In the genomic region with DNA sequence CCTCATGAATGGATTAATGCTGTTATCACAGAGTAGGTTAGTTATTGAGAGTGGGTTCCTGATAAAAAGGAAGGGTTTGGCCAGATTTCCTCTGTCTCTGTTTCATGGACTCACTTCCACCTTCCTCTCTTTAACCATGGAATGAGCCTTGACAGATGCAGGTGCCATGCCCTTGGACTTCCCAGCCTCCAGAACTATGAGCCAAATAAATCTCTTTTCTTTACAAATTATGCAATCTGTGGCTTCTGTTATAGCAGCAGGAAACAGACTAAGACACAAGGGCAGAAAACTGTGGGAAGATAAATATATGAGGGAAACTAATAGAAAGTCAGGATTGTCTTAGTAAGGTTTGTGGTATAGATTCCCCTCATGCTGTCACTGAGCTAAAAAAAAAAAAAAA, we compare ENCODE assay signal across 21 cellular contexts.
DNase-seq lines count a peak whose midpoint lies in the region; ATAC-seq, FAIRE-seq and TF ChIP-seq lines count a peak whose summit lies in the region.
"Had no signal": no experiment of that assay in that cellular context is flagged by ENCODE, and none has a peak within 500 bp of the region (broad histone marks: within the 10 kb centered on the region; RNA-seq: fewer than 3 reads in every experiment).

No MANE protein-coding gene starts in this region.

- no peak overlapping the region for H3K27ac Mint-ChIP-seq in GM23338
- H3K27ac Mint-ChIP-seq in activated naive CD8-positive, alpha-beta T cell treated with anti-CD3 and anti-CD28 coated beads for 36 hours = no peak overlapping the region

- H3K14ac ChIP-seq in H1 (ENCODE audit: insufficient read length) = no peak overlapping the region

- H4K91ac ChIP-seq in H1 (replicated peaks; ENCODE audit: insufficient read length, low read length) = peak overlapping the region; percentile 15

- H3K27me3 Mint-ChIP-seq in GM23338 (ENCODE audit: insufficient read depth, low read depth, poor library complexity) = peaks cover 1% of the 10 kb centered on the region
- H3K27me3 Mint-ChIP-seq in activated naive CD8-positive, alpha-beta T cell treated with anti-CD3 and anti-CD28 coated beads for 36 hours = peaks cover 12% of the 10 kb centered on the region

- ATAC-seq in GM23338 (no peak), HG03175 (IDR thresholded peaks at IDR 0.05; ENCODE audit: unreplicated experiment) (no peak), lower lobe of right lung (no peak), GM18909 (IDR thresholded peaks at IDR 0.05; ENCODE audit: poor library complexity, unreplicated experiment) (no peak)
- ATAC-seq: HCT116, SK-N-SH treated with all-trans-retinoic acid at 6 μM for 48 hours had no signal

- H2AK5ac ChIP-seq in H1 (ENCODE audit: low read depth, low read length) = no peak overlapping the region

- H3K79me1 ChIP-seq in H1 (ENCODE audit: low read depth, low read length) = no peaks in the 10 kb centered on the region

- H3K4me2 ChIP-seq in GM23338 (no peak overlapping the region), OCI-LY7 (ENCODE audit: low read length) (peak overlapping the region; percentile 44; the same call in 1 of the 2 replicates), H1 (ENCODE audit: insufficient read depth in 1 of 2, low read depth in 2 of 2, low read length in 2 of 2) (no peak overlapping the region)

- peaks cover 28% of the 10 kb centered on the region for H3K9me3 Mint-ChIP-seq in GM23338
- no peaks in the 10 kb centered on the region for H3K9me3 Mint-ChIP-seq in activated naive CD8-positive, alpha-beta T cell treated with anti-CD3 and anti-CD28 coated beads for 36 hours

- H3K27ac ChIP-seq in GM23338 (ENCODE audit: low read depth) (0 out of 2 replicates have a peak overlapping the region, but pooled peaks have one; percentile 52), OCI-LY7 (ENCODE audit: low read depth, low read length, poor library complexity, severe bottlenecking) (no peak overlapping the region), H1 (ENCODE audit: low read depth, low read length) (no peak overlapping the region), lower lobe of right lung (no peak overlapping the region)
- H3K27ac ChIP-seq: GM23248 had no signal

- H3K4me3 ChIP-seq in GM23338 = no peak overlapping the region
- H3K4me3 ChIP-seq in OCI-LY7 (ENCODE audit: low read depth, low read length, poor library complexity, severe bottlenecking) = no peak overlapping the region
- H3K4me3 ChIP-seq in H1 (ENCODE audit: extremely low read depth in 1 of 4, insufficient read depth in 2 of 4, low read depth in 3 of 4, low read length in 4 of 4) = no peak overlapping the region
- H3K4me3 ChIP-seq in lower lobe of right lung = no peak overlapping the region
- H3K4me3 ChIP-seq: GM23248, MG63 had no signal

- H3K79me2 ChIP-seq in GM23338 (replicated peaks; ENCODE audit: insufficient read depth) (no peaks in the 10 kb centered on the region), OCI-LY7 (ENCODE audit: insufficient read depth, low read depth, low read length) (no peaks in the 10 kb centered on the region), H1 (ENCODE audit: control insufficient read depth in 1 of 2, insufficient read depth in 2 of 2, low read length in 2 of 2) (no peaks in the 10 kb centered on the region)

- 0 out of 2 replicates have a peak, but pooled peaks cover 7% of the 10 kb centered on the region for H3K9me3 ChIP-seq in OCI-LY7 (ENCODE audit: low read length)
- peaks cover 8 to 9% of the 10 kb centered on the region in 2 experiments; a peak in 2 of 4 replicates for H3K9me3 ChIP-seq in H1 (ENCODE audit: insufficient read depth in 2 of 2, low read depth in 1 of 2, low read length in 1 of 2)
- H3K9me3 ChIP-seq in lower lobe of right lung = peaks cover 6% of the 10 kb centered on the region

- TF ChIP-seq RAD21 in H1 (IDR thresholded peaks at IDR 0.05 in 1 of 2, conservative IDR thresholded peaks at IDR 0.05 in 1 of 2; ENCODE audit: low read depth in 2 of 2, low read length in 2 of 2) = no peak

- no peak overlapping the region for H3K4ac ChIP-seq in H1 (replicated peaks; ENCODE audit: insufficient read length, low read depth, low read length)

- H3K4me1 ChIP-seq in GM23338 (ENCODE audit: insufficient read depth) = peaks cover 10% of the 10 kb centered on the region; the same call in 1 of the 2 replicates
- H3K4me1 ChIP-seq in OCI-LY7 (ENCODE audit: insufficient read depth, low read length, poor library complexity, severe bottlenecking) = peaks cover 42% of the 10 kb centered on the region
- peaks cover 0 to 3% (median 0%) of the 10 kb centered on the region in 4 experiments; a peak in 3 of 7 replicates for H3K4me1 ChIP-seq in H1 (replicated peaks in 1 of 4; ENCODE audit: control insufficient read depth in 3 of 4, insufficient read depth in 4 of 4, low read length in 3 of 4)
- H3K4me1 ChIP-seq in lower lobe of right lung = no peaks in the 10 kb centered on the region

- H3K9me2 ChIP-seq in GM23338 (ENCODE audit: insufficient read depth) (peaks cover 13% of the 10 kb centered on the region; the same call in 1 of the 2 replicates), OCI-LY7 (ENCODE audit: insufficient read depth, low read length) (no peaks in the 10 kb centered on the region)

- intact Hi-C loops in OCI-LY7 (cut with micrococcal nuclease; ENCODE audit: unreplicated experiment) (no loop called here), lower lobe of right lung (cut with DNase I) (no loop called here)

- no peak overlapping the region for H2BK15ac ChIP-seq in H1 (ENCODE audit: low read length)

- no peak overlapping the region for H2BK120ac ChIP-seq in H1 (replicated peaks; ENCODE audit: low read depth, low read length)

- TF ChIP-seq CTCF in GM23338 (conservative IDR thresholded peaks at IDR 0.05; ENCODE audit: low read depth in 2 of 2) = no peak
- TF ChIP-seq CTCF in OCI-LY7 (conservative IDR thresholded peaks at IDR 0.05; ENCODE audit: low read length) = no peak
- no peak for TF ChIP-seq CTCF in H1 (IDR thresholded peaks at IDR 0.05; ENCODE audit: control extremely low read depth in 1 of 3, insufficient read depth in 1 of 3, low read depth in 1 of 3, low read length in 3 of 3)
- TF ChIP-seq CTCF in lower lobe of right lung (IDR thresholded peaks at IDR 0.05) = no peak

- H3K56ac ChIP-seq in H1 (replicated peaks; ENCODE audit: insufficient read length, low read depth, low read length) = no peak overlapping the region

- H2BK5ac ChIP-seq in H1 (ENCODE audit: low read depth, low read length) = no peak overlapping the region

- H3K23ac ChIP-seq in H1 (ENCODE audit: insufficient read length) = no peak overlapping the region

- POLR2A ChIA-PET in OCI-LY7 (lab: Charles Lee) (interaction anchor here (0.6 to 2.0 kb wide), 11 partner anchors 9 to 358 kb away, joined by 3 to 5 read pairs (median 4); no protein-coding TSS in a partner anchor), H1 (lab: Charles Lee; ENCODE audit: partially characterized antibody) (no interaction called here)

- H3K4me1 Mint-ChIP-seq in GM23338 = peaks cover 8% of the 10 kb centered on the region
- H3K4me1 Mint-ChIP-seq in activated naive CD8-positive, alpha-beta T cell treated with anti-CD3 and anti-CD28 coated beads for 36 hours = no peaks in the 10 kb centered on the region

- H3K36me3 Mint-ChIP-seq in GM23338 (ENCODE audit: low read depth) = peaks cover 24% of the 10 kb centered on the region
- H3K36me3 Mint-ChIP-seq in activated naive CD8-positive, alpha-beta T cell treated with anti-CD3 and anti-CD28 coated beads for 36 hours = no peaks in the 10 kb centered on the region

- DNase-seq in GM23338 (ENCODE audit: low spot score) (no peak), OCI-LY7 (ENCODE audit: low spot score) (no peak), H1 (ENCODE audit: low read depth in 1 of 2, low spot score in 2 of 2) (no peak), lower lobe of right lung (no peak)
- no peak for DNase-seq in activated naive CD8-positive, alpha-beta T cell treated with anti-CD3 and anti-CD28 coated beads for 36 hours
- DNase-seq: ACHN, DMS 273 treated with DMSO at 0.1 percent for 48 hours, DND-41, GDM1, GM23248, IMR-90, MG63, NCI-H1092, NCI-H146, NCI-H2081 treated with DMSO at 0.1 percent for 48 hours, SHP77 treated with DMSO at 0.1 percent for 48 hours, T-helper 1 cell had no signal

- CTCF ChIA-PET in OCI-LY7 (lab: Charles Lee; ENCODE audit: unreplicated experiment) = interaction anchor here (0.6 kb wide), 1 partner anchor 33 kb away, joined by 3 read pairs; no protein-coding TSS in a partner anchor
- CTCF ChIA-PET in H1 (lab: Charles Lee; ENCODE audit: partially characterized antibody) = interaction anchor here (1.0 to 1.7 kb wide), 3 partner anchors 10 to 13 kb away, joined by 3 to 5 read pairs (median 3); no protein-coding TSS in a partner anchor

- TF ChIP-seq EP300 in H1 (IDR thresholded peaks at IDR 0.05; ENCODE audit: borderline replicate concordance in 1 of 2, low read depth in 2 of 2, low read length in 2 of 2) = no peak

- no peak overlapping the region for H3K4me3 Mint-ChIP-seq in GM23338
- no peak overlapping the region for H3K4me3 Mint-ChIP-seq in activated naive CD8-positive, alpha-beta T cell treated with anti-CD3 and anti-CD28 coated beads for 36 hours

- H3K18ac ChIP-seq in H1 (ENCODE audit: extremely low read depth, low read length) = no peak overlapping the region; the same call in 1 of the 2 replicates

- FAIRE-seq in H1 (lab: Jason Lieb, UNC) = no peak

- no peak overlapping the region for H4K5ac ChIP-seq in H1 (ENCODE audit: insufficient read length, low read depth, low read length)

- H3K36me3 ChIP-seq in GM23338 (ENCODE audit: insufficient read depth) (no peaks in the 10 kb centered on the region), OCI-LY7 (ENCODE audit: insufficient read depth, low read length) (no peaks in the 10 kb centered on the region; the same call in 1 of the 2 replicates), H1 (ENCODE audit: control insufficient read depth in 2 of 4, insufficient read depth in 4 of 4, low read length in 3 of 4) (no peaks in the 10 kb centered on the region), lower lobe of right lung (no peaks in the 10 kb centered on the region)
- H3K36me3 ChIP-seq: MG63 had no signal

- H2BK20ac ChIP-seq in H1 (ENCODE audit: low read length) = no peak overlapping the region

- H3K27me3 ChIP-seq in GM23338 (ENCODE audit: insufficient read depth) (no peaks in the 10 kb centered on the region), H1 (replicated peaks in 1 of 4; ENCODE audit: control insufficient read depth in 3 of 4, extremely low read depth in 1 of 4, insufficient read depth in 3 of 4, low read length in 3 of 4) (no peaks in the 10 kb centered on the region), lower lobe of right lung (ENCODE audit: low read depth) (no peaks in the 10 kb centered on the region)
- H3K27me3 ChIP-seq: MG63 had no signal

- H3K23me2 ChIP-seq in H1 (ENCODE audit: low read depth, low read length) = peaks cover 2% of the 10 kb centered on the region

- no peak overlapping the region for H3K9ac ChIP-seq in H1 (replicated peaks in 1 of 4; ENCODE audit: extremely low read depth in 1 of 4, low read depth in 3 of 4, low read length in 3 of 4)
- H3K9ac ChIP-seq: GM23248 had no signal

- H2AFZ ChIP-seq in GM23338 (no peak overlapping the region), OCI-LY7 (ENCODE audit: low read length) (no peak overlapping the region; the same call in 1 of the 2 replicates), H1 (ENCODE audit: low read length) (no peak overlapping the region)
- H2AFZ ChIP-seq: GM23248 had no signal

- H4K20me1 ChIP-seq in GM23338 (replicated peaks; ENCODE audit: insufficient read depth) = no peaks in the 10 kb centered on the region
- H4K20me1 ChIP-seq in OCI-LY7 (ENCODE audit: insufficient read depth, low read length) = no peaks in the 10 kb centered on the region
- H4K20me1 ChIP-seq in H1 (replicated peaks in 1 of 2; ENCODE audit: control insufficient read depth in 1 of 2, insufficient read depth in 2 of 2, low read length in 2 of 2) = no peaks in the 10 kb centered on the region

- H4K8ac ChIP-seq in H1 (ENCODE audit: extremely low read depth, insufficient read depth, low read length) = no peak overlapping the region

- 0 out of 2 replicates have a peak, but pooled peaks cover 4% of the 10 kb centered on the region for H3F3A ChIP-seq in GM23338 (replicated peaks; ENCODE audit: low read depth)

- H2BK12ac ChIP-seq in H1 (ENCODE audit: low read depth, low read length) = no peak overlapping the region

- TF ChIP-seq POLR2A in H1 (IDR thresholded peaks at IDR 0.05; ENCODE audit: control extremely low read depth in 1 of 2, low read depth in 2 of 2, low read length in 2 of 2) = no peak

- no TSS peak for BruUV-seq in OCI-LY7 (replicated peaks; lab: Mats Ljungman, UMichigan)
